Comparison of ENCODE assay signal across 8 cellular contexts in the genomic region with DNA sequence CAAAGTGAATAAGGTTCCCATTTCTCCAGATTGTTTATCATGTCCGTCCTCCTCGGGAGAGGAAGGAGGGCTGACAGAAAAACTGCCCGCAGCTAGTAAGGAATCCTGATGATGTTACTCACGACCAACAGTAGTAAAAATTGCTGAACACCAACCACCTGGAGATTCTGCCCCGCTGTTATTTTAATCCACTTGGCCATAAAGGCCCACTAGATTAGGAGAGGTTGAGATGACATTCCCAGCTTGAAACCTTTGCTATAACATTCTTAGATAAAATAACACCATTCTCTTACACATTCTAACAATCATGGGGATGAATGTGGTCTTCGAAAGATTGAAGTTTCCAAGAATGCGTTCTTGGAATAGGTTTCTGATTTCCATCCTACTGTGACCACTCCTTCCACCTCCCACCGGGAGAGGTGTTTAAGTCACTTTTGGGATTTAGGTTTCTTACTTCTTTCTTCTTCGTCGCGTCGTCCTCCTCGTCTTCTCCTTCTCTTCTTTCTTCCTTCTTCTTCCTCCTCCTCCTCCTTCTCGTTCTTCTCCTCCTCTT. TPM values are rescaled to one million over a fixed set of nuclear protein-coding genes. Genes with fewer than 3 reads are reported as not detected.
DNase-seq lines count a peak whose midpoint lies in the region; ATAC-seq, FAIRE-seq and TF ChIP-seq lines count a peak whose summit lies in the region.

No MANE protein-coding gene starts in this region.

- DNase-seq in AG09309 (ENCODE audit: low read depth) (no peak), NCI-H510A treated with DMSO at 0.1 percent for 48 hours (lab: John Stamatoyannopoulos, UW) (no peak), GM19240 (ENCODE audit: insufficient read length, low spot score) (no peak), RCC 7860 (ENCODE audit: low spot score) (no peak), GOT3 (lab: John Stamatoyannopoulos, UW) (no peak)
- no peak for DNase-seq in naive thymus-derived CD4-positive, alpha-beta T cell

- no peak overlapping the region for H3K27ac Mint-ChIP-seq in dendritic cell treated with granulocyte-macrophage colony-stimulating factor and Interleukin-4, amounts not matched to agents 40 ng/mL and 50 ng/mL, for 4 days
- peak overlapping the region; percentile 4 to 78 (median 44) for H3K27ac Mint-ChIP-seq in naive thymus-derived CD4-positive, alpha-beta T cell

- H3K36me3 ChIP-seq in HUES6 (ENCODE audit: control insufficient read depth, insufficient read depth, low read length), result peaks cover 3% of the 10 kb centered on the region; the same call in 1 of the 2 replicates
- H3K36me3 ChIP-seq in naive thymus-derived CD4-positive, alpha-beta T cell (ENCODE audit: control insufficient read depth in 2 of 3, insufficient read depth in 3 of 3, low read length in 3 of 3), result no peaks in the 10 kb centered on the region

- peak overlapping the region; percentile 85 for H3K27ac ChIP-seq in HUES6 (ENCODE audit: low read depth, low read length)
- H3K27ac ChIP-seq in naive thymus-derived CD4-positive, alpha-beta T cell (ENCODE audit: low read depth, low read length), result no peak overlapping the region

- peaks cover 24% of the 10 kb centered on the region for H3K4me1 Mint-ChIP-seq in dendritic cell treated with granulocyte-macrophage colony-stimulating factor and Interleukin-4, amounts not matched to agents 40 ng/mL and 50 ng/mL, for 4 days (ENCODE audit: low read depth)
- peaks cover 13 to 62% (median 28%) of the 10 kb centered on the region in 7 donors for H3K4me1 Mint-ChIP-seq in naive thymus-derived CD4-positive, alpha-beta T cell

- intact Hi-C loops in dendritic cell treated with granulocyte-macrophage colony-stimulating factor and Interleukin-4, amounts not matched to agents 40 ng/mL and 50 ng/mL, for 4 days (cut with micrococcal nuclease), result loop anchor here (10.0 kb wide), 1 partner anchor 203 kb away; no protein-coding TSS in a partner anchor
- intact Hi-C loops in naive thymus-derived CD4-positive, alpha-beta T cell (cut with micrococcal nuclease), result loop anchor here (2.0 to 10.0 kb wide), 5 partner anchors 33 to 593 kb away; no protein-coding TSS in a partner anchor

- H3K27me3 Mint-ChIP-seq in dendritic cell treated with granulocyte-macrophage colony-stimulating factor and Interleukin-4, amounts not matched to agents 40 ng/mL and 50 ng/mL, for 4 days, result peaks cover 57% of the 10 kb centered on the region
- peaks cover 28 to 62% (median 41%) of the 10 kb centered on the region in 5 donors for H3K27me3 Mint-ChIP-seq in naive thymus-derived CD4-positive, alpha-beta T cell

- CTCF ChIA-PET in naive thymus-derived CD4-positive, alpha-beta T cell (lab: Charles Lee), result interaction anchor here (0.7 kb wide), 1 partner anchor 57 kb away, joined by 3 read pairs; no protein-coding TSS in a partner anchor

- H3K4me3 ChIP-seq in AG09309 (ENCODE audit: control insufficient read depth, low read depth, low read length), result peak overlapping the region; percentile 75
- H3K4me3 ChIP-seq in HUES6 (ENCODE audit: low read depth, low read length), result peak overlapping the region; percentile 92
- H3K4me3 ChIP-seq in naive thymus-derived CD4-positive, alpha-beta T cell (ENCODE audit: low read length), result peak overlapping the region; percentile 54

- H3K9me3 ChIP-seq in HUES6 (ENCODE audit: control insufficient read depth, insufficient read depth, low read depth, low read length), result no peaks in the 10 kb centered on the region
- H3K9me3 ChIP-seq in naive thymus-derived CD4-positive, alpha-beta T cell (ENCODE audit: control insufficient read depth in 2 of 3, low read length in 3 of 3), result no peaks in the 10 kb centered on the region

- H3K9me3 Mint-ChIP-seq in dendritic cell treated with granulocyte-macrophage colony-stimulating factor and Interleukin-4, amounts not matched to agents 40 ng/mL and 50 ng/mL, for 4 days, result no peaks in the 10 kb centered on the region
- H3K9me3 Mint-ChIP-seq in naive thymus-derived CD4-positive, alpha-beta T cell, result no peaks in the 10 kb centered on the region

- no peak for FAIRE-seq in RCC 7860 (lab: Jason Lieb, UNC)

- no peaks in the 10 kb centered on the region for H3K36me3 Mint-ChIP-seq in dendritic cell treated with granulocyte-macrophage colony-stimulating factor and Interleukin-4, amounts not matched to agents 40 ng/mL and 50 ng/mL, for 4 days (ENCODE audit: low read depth)
- peaks cover 0 to 4% (median 0%) of the 10 kb centered on the region in 5 donors for H3K36me3 Mint-ChIP-seq in naive thymus-derived CD4-positive, alpha-beta T cell

- POLR2A ChIA-PET in naive thymus-derived CD4-positive, alpha-beta T cell (lab: Charles Lee), result no interaction called here

- no peak for TF ChIP-seq CTCF in AG09309 (IDR thresholded peaks at IDR 0.05; ENCODE audit: control insufficient read depth, insufficient read depth, low read depth, low read length, missing control alignments)

- peak overlapping the region; percentile 94 for H3K9ac ChIP-seq in HUES6 (ENCODE audit: low read length)

- H3K4me1 ChIP-seq in HUES6 (ENCODE audit: control insufficient read depth, insufficient read depth, low read length), result peaks cover 41% of the 10 kb centered on the region
- H3K4me1 ChIP-seq in naive thymus-derived CD4-positive, alpha-beta T cell (ENCODE audit: control insufficient read depth in 2 of 2, insufficient read depth in 2 of 2, low read length in 2 of 2), result peaks cover 0 to 12% of the 10 kb centered on the region in 2 donors

- peak overlapping the region; percentile 71 for H3K4me3 Mint-ChIP-seq in dendritic cell treated with granulocyte-macrophage colony-stimulating factor and Interleukin-4, amounts not matched to agents 40 ng/mL and 50 ng/mL, for 4 days
- H3K4me3 Mint-ChIP-seq in naive thymus-derived CD4-positive, alpha-beta T cell, result peak overlapping the region; percentile 84 to 99 (median 94)

- ATAC-seq in naive thymus-derived CD4-positive, alpha-beta T cell, result no peak

- H3K27me3 ChIP-seq in HUES6 (ENCODE audit: control insufficient read depth, insufficient read depth, low read length), result peaks cover 28% of the 10 kb centered on the region
- H3K27me3 ChIP-seq in naive thymus-derived CD4-positive, alpha-beta T cell (ENCODE audit: control insufficient read depth in 2 of 2, insufficient read depth in 2 of 2, low read length in 2 of 2), result no peaks in the 10 kb centered on the region

RNA-seq across cellular contexts. Expression of a gene that starts 1.9 kb away (rescaled TPM):
- 1 to 10 TPM in 4 of 5 experiments, under 1 TPM in 1; 0.15 to 9.0 (median 3.4) TPM for total RNA-seq in naive thymus-derived CD4-positive, alpha-beta T cell
- 1 to 10 TPM; 2.4 to 5.5 TPM for polyA plus RNA-seq in naive thymus-derived CD4-positive, alpha-beta T cell
